8 cellular contexts compared by ENCODE assay signal in genomic region chr1:67534627-67535065, GRCh38.
DNase-seq lines count a peak whose midpoint lies in the region; ATAC-seq and TF ChIP-seq lines count a peak whose summit lies in the region.

No MANE protein-coding gene starts in this region.

- no peak overlapping the region for H3K4me2 ChIP-seq in OCI-LY7 (ENCODE audit: low read length)

- no peaks in the 10 kb centered on the region for H3K9me3 Mint-ChIP-seq in endodermal cell

- BruUV-seq in OCI-LY7 (replicated peaks; lab: Mats Ljungman, UMichigan), result no TSS peak

- peaks cover 1% of the 10 kb centered on the region for H3K27me3 Mint-ChIP-seq in endodermal cell (ENCODE audit: insufficient read depth)

- ATAC-seq in lung (ENCODE audit: insufficient read depth, low FRiP score) (peak; percentile 75), GM21447 (IDR thresholded peaks at IDR 0.05; ENCODE audit: unreplicated experiment) (no peak), GM21529 (IDR thresholded peaks at IDR 0.05; ENCODE audit: unreplicated experiment) (no peak)

- no peaks in the 10 kb centered on the region for H3K9me3 ChIP-seq in lung (ENCODE audit: control insufficient read depth in 2 of 2, insufficient read depth in 1 of 2, low read length in 1 of 2)
- H3K9me3 ChIP-seq in endodermal cell (ENCODE audit: control insufficient read depth, low read length), result no peaks in the 10 kb centered on the region
- no peaks in the 10 kb centered on the region for H3K9me3 ChIP-seq in OCI-LY7 (ENCODE audit: low read length)

- H3K4me3 Mint-ChIP-seq in endodermal cell, result no peak overlapping the region

- peaks cover 17% of the 10 kb centered on the region for H3K4me1 Mint-ChIP-seq in endodermal cell

- no peak overlapping the region for H3K9ac ChIP-seq in endodermal cell (ENCODE audit: extremely low read depth, low read length, poor library complexity, severe bottlenecking)

- peaks cover 0 to 1% of the 10 kb centered on the region in 2 donors for H3K4me1 ChIP-seq in lung (ENCODE audit: control insufficient read depth in 2 of 2, insufficient read depth in 2 of 2, low read length in 2 of 2)
- H3K4me1 ChIP-seq in endodermal cell (ENCODE audit: control insufficient read depth, insufficient read depth, low read length), result peaks cover 8% of the 10 kb centered on the region
- no peaks in the 10 kb centered on the region for H3K4me1 ChIP-seq in OCI-LY7 (ENCODE audit: insufficient read depth, low read length, poor library complexity, severe bottlenecking)

- 65 to 81% methylated on average over 2 of the region's 2 CpGs for WGBS in lung, 2 donors
- WGBS in endodermal cell (ENCODE audit: insufficient coverage in 1 of 2, insufficient read length in 1 of 2), 2 experiments, result 79 to 90% methylated on average over 2 of the region's 2 CpGs

- no peaks in the 10 kb centered on the region for H3K36me3 ChIP-seq in lung (ENCODE audit: control insufficient read depth in 2 of 2, insufficient read depth in 2 of 2, low read length in 2 of 2)
- H3K36me3 ChIP-seq in endodermal cell (ENCODE audit: control insufficient read depth, insufficient read depth, low read length), result no peaks in the 10 kb centered on the region
- no peaks in the 10 kb centered on the region for H3K36me3 ChIP-seq in OCI-LY7 (ENCODE audit: insufficient read depth, low read length)

- TF ChIP-seq CTCF in lung (IDR thresholded peaks at IDR 0.05; ENCODE audit: control extremely low read depth, extremely low read depth), result no peak
- no peak for TF ChIP-seq CTCF in endodermal cell (conservative IDR thresholded peaks at IDR 0.05)
- TF ChIP-seq CTCF in OCI-LY7 (conservative IDR thresholded peaks at IDR 0.05; ENCODE audit: low read length), result no peak

- H3K27ac ChIP-seq in lung (ENCODE audit: low read depth in 1 of 2, low read length in 1 of 2) (no peak overlapping the region), endodermal cell (ENCODE audit: low read depth, low read length) (no peak overlapping the region), OCI-LY7 (ENCODE audit: low read depth, low read length, poor library complexity, severe bottlenecking) (no peak overlapping the region)

- POLR2A ChIA-PET in OCI-LY7 (lab: Charles Lee), result interaction anchor here (0.5 to 0.7 kb wide), 2 partner anchors 52 to 329 kb away, joined by 5 to 6 read pairs; no protein-coding TSS in a partner anchor

- H2AFZ ChIP-seq in OCI-LY7 (ENCODE audit: low read length), result no peak overlapping the region

- peak; percentile 22 for DNase-seq in GM03348 (ENCODE audit: low spot score)
- DNase-seq in MV-4-11 (lab: John Stamatoyannopoulos, UW), result peak; percentile 88
- DNase-seq in astrocyte of the hippocampus (ENCODE audit: low read depth, low spot score), result peak; percentile 57
- DNase-seq in lung (ENCODE audit: low spot score), result peak; percentile 55
- no peak for DNase-seq in endodermal cell
- DNase-seq in OCI-LY7 (ENCODE audit: low spot score), result no peak

- intact Hi-C loops in OCI-LY7 (cut with micrococcal nuclease; ENCODE audit: unreplicated experiment), result no loop called here

- no peaks in the 10 kb centered on the region for H4K20me1 ChIP-seq in OCI-LY7 (ENCODE audit: insufficient read depth, low read length)

- H3K27me3 ChIP-seq in lung (ENCODE audit: control insufficient read depth, insufficient read depth), result no peaks in the 10 kb centered on the region
- no peaks in the 10 kb centered on the region for H3K27me3 ChIP-seq in endodermal cell (ENCODE audit: control insufficient read depth, insufficient read depth, low read length, poor library complexity, severe bottlenecking)

- H3K79me2 ChIP-seq in OCI-LY7 (ENCODE audit: insufficient read depth, low read depth, low read length), result no peaks in the 10 kb centered on the region

- no peak overlapping the region for H3K27ac Mint-ChIP-seq in endodermal cell

- no peaks in the 10 kb centered on the region for H3K36me3 Mint-ChIP-seq in endodermal cell (ENCODE audit: low read depth)

- CTCF ChIA-PET in OCI-LY7 (lab: Charles Lee; ENCODE audit: unreplicated experiment), result interaction anchor here (4.1 kb wide), 1 partner anchor 225 kb away, joined by 20 read pairs; no protein-coding TSS in a partner anchor

- H3K4me3 ChIP-seq in lung, result no peak overlapping the region
- no peak overlapping the region for H3K4me3 ChIP-seq in endodermal cell (ENCODE audit: low read length)
- H3K4me3 ChIP-seq in OCI-LY7 (ENCODE audit: low read depth, low read length, poor library complexity, severe bottlenecking), result no peak overlapping the region

- H3K9me2 ChIP-seq in OCI-LY7 (ENCODE audit: insufficient read depth, low read length), result no peaks in the 10 kb centered on the region

Comparison
In these comparisons a context has a peak if more than half of its experiments do, and no peak if none do; other contexts are left out.
1. DNase-seq: peak in GM03348 (single experiment), MV-4-11 (single experiment), astrocyte of the hippocampus (single experiment) and lung (single experiment); none in endodermal cell (single experiment) and OCI-LY7 (single experiment).